9 cellular contexts compared by ENCODE assay signal in the genomic region with DNA sequence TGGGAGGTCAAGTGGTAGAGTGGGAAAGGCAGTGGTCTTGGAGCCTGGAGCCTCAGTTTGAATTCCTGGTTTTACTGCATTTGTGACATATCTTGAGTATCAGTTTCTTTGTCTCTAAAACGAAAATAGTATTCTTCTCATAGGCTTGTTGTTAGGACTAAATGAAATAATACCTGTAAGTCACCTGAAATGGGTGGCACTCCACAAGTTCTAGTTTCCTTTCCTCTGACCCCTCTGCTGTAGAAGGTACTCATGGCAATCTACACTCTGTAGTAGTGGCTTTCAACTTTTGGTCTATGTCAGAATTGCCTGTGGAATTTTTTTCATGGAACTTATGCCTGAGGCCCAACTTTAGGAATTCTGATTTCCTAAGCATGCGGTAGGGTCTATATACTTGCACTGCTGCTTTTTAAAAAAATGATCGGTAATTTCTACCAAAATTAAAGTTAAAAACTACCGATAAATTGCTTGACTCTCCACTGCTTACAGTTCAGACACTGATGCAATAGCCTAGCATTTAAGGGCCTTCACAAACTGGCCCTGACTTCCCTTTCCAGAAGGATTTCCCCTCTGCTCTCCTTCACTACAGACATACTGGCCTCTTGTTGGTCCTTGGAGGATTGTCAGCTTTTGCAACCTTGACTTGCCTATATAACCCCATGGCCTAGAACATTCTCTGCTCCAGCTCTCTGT. TPM values are rescaled to one million over a fixed set of nuclear protein-coding genes. Genes with fewer than 3 reads are reported as not detected.
A peak's percentile ranks its signal among the peaks of the same experiment; 100 is the strongest.
DNase-seq lines count a peak whose midpoint lies in the region; ATAC-seq and TF ChIP-seq lines count a peak whose summit lies in the region.
"Had no signal": no experiment of that assay in that cellular context is flagged by ENCODE, and none has a peak within 500 bp of the region (broad histone marks: within the 10 kb centered on the region; RNA-seq: fewer than 3 reads in every experiment).

No MANE protein-coding gene starts in this region.

- H3K36me3 Mint-ChIP-seq in endothelial cell (ENCODE audit: low read depth, unreplicated experiment), result no peaks in the 10 kb centered on the region

- no peak overlapping the region for H3K27ac ChIP-seq in thyroid gland

- H3K27ac Mint-ChIP-seq in endothelial cell (ENCODE audit: unreplicated experiment), result peak overlapping the region; percentile 4

- TF ChIP-seq CTCF in endothelial cell (IDR thresholded peaks at IDR 0.05; ENCODE audit: unreplicated experiment), result no peak
- no peak for TF ChIP-seq CTCF in thyroid gland (IDR thresholded peaks at IDR 0.05)

- no peaks in the 10 kb centered on the region for H3K9me3 ChIP-seq in thyroid gland

- H3K27me3 Mint-ChIP-seq in endothelial cell (ENCODE audit: unreplicated experiment), result peaks cover 2% of the 10 kb centered on the region

- peaks cover 4% of the 10 kb centered on the region for H3K4me1 Mint-ChIP-seq in endothelial cell (ENCODE audit: unreplicated experiment)

- H3K4me3 Mint-ChIP-seq in endothelial cell (ENCODE audit: unreplicated experiment), result no peak overlapping the region

- H3K4me1 ChIP-seq in thyroid gland, result no peaks in the 10 kb centered on the region

- H3K36me3 ChIP-seq in thyroid gland, result no peaks in the 10 kb centered on the region

- intact Hi-C loops in thyroid gland (cut with DNase I), result no loop called here

- ATAC-seq in GM18519 (IDR thresholded peaks at IDR 0.05; ENCODE audit: low FRiP score, unreplicated experiment), result peak; percentile 16
- ATAC-seq in GM21786 (IDR thresholded peaks at IDR 0.05; ENCODE audit: unreplicated experiment), result peak; percentile 25
- peak; percentile 25 for ATAC-seq in HG03469 (IDR thresholded peaks at IDR 0.05; ENCODE audit: unreplicated experiment)

- H3K27me3 ChIP-seq in thyroid gland, result no peaks in the 10 kb centered on the region

- no peak overlapping the region for H3K4me3 ChIP-seq in thyroid gland (replicated peaks in 1 of 3)

- no peak for DNase-seq in endothelial cell (ENCODE audit: low spot score)
- DNase-seq in thyroid gland, result no peak
- no peak for DNase-seq in NCI-H1436 treated with DMSO at 0.1 percent for 48 hours (lab: John Stamatoyannopoulos, UW)
- DNase-seq in NCI-H1436 (lab: John Stamatoyannopoulos, UW), result no peak
- no peak for DNase-seq in foreskin melanocyte
- DNase-seq: retina had no signal

- TF ChIP-seq POLR2A in thyroid gland (IDR thresholded peaks at IDR 0.05), result no peak

- H3K9me3 Mint-ChIP-seq in endothelial cell (ENCODE audit: unreplicated experiment), result no peaks in the 10 kb centered on the region

- 50 to 63% methylated on average over 4 of the region's 4 CpGs for WGBS in thyroid gland, 2 donors

RNA-seq across cellular contexts. Expression of a gene that starts 47.2 kb away (rescaled TPM):
- total RNA-seq in endothelial cell (ENCODE audit: unreplicated experiment), result not detected
- total RNA-seq in thyroid gland, result 10 to 100 TPM in 2 of 4 donors, 1 to 10 TPM in 2; 3.4 to 12.0 (median 7.9) TPM

RNA-seq across cellular contexts. Expression of a gene that starts 54.8 kb away (rescaled TPM):
- 1.6 TPM for total RNA-seq in endothelial cell (ENCODE audit: unreplicated experiment)
- total RNA-seq in thyroid gland, result 1 to 10 TPM in 2 of 4 donors, under 1 TPM in 2; 0.63 to 1.8 (median 1.0) TPM

RNA-seq across cellular contexts. Expression of a gene that starts 55.1 kb away (rescaled TPM):
- total RNA-seq in endothelial cell (ENCODE audit: unreplicated experiment) (12.9 TPM), thyroid gland (10 to 100 TPM in 2 of 4 donors, 1 to 10 TPM in 2; 8.7 to 12.9 (median 9.6) TPM)
